Comparison of ENCODE assay signal across 1 cellular context in the genomic region with DNA sequence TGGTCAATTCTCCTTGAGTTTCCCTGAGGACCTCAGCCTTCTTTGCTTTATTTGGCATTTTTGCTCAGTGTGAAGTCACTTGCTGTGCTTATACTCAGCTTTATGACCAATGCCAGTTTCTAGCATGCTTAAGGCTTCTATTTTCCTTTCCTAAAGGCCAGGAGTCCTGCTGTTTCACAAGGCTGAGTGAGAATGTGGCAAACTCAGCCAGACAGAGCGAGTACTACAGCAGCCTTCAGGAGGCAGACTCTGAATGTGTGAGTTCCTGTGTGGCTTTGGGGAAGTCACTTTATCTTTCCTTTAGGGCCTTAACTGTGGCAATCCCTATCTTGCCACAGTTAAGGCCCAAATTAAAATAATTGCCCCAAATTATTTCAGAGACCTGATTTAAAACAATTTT.
TF ChIP-seq lines count a peak whose summit lies in the region.

No MANE protein-coding gene starts in this region.

TF ChIP-seq in HEK293, 187 proteins besides CTCF, POLR2A, EP300 and RAD21 (continued from another document):
- TF ChIP-seq REST (tag by site-specific recombination; IDR thresholded peaks at IDR 0.05), result no peak
- no peak for TF ChIP-seq ZNF214 (tag by site-specific recombination; IDR thresholded peaks at IDR 0.05; ENCODE audit: borderline replicate concordance)
- TF ChIP-seq ZSCAN30 (tag by site-specific recombination; IDR thresholded peaks at IDR 0.05), result 0 out of 2 replicates have a peak, but pooled peaks have one; percentile 52
- TF ChIP-seq, protein P1, sequence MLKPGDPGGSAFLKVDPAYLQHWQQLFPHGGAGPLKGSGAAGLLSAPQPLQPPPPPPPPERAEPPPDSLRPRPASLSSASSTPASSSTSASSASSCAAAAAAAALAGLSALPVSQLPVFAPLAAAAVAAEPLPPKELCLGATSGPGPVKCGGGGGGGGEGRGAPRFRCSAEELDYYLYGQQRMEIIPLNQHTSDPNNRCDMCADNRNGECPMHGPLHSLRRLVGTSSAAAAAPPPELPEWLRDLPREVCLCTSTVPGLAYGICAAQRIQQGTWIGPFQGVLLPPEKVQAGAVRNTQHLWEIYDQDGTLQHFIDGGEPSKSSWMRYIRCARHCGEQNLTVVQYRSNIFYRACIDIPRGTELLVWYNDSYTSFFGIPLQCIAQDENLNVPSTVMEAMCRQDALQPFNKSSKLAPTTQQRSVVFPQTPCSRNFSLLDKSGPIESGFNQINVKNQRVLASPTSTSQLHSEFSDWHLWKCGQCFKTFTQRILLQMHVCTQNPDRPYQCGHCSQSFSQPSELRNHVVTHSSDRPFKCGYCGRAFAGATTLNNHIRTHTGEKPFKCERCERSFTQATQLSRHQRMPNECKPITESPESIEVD (tag by site-specific recombination; IDR thresholded peaks at IDR 0.05), result peak; percentile 34
- TF ChIP-seq, protein P2, sequence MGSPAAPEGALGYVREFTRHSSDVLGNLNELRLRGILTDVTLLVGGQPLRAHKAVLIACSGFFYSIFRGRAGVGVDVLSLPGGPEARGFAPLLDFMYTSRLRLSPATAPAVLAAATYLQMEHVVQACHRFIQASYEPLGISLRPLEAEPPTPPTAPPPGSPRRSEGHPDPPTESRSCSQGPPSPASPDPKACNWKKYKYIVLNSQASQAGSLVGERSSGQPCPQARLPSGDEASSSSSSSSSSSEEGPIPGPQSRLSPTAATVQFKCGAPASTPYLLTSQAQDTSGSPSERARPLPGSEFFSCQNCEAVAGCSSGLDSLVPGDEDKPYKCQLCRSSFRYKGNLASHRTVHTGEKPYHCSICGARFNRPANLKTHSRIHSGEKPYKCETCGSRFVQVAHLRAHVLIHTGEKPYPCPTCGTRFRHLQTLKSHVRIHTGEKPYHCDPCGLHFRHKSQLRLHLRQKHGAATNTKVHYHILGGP (tag by site-specific recombination; IDR thresholded peaks at IDR 0.05), result peak; percentile 67
- TF ChIP-seq ZNF10 (tag by site-specific recombination; IDR thresholded peaks at IDR 0.05), result no peak
- TF ChIP-seq, protein P3, sequence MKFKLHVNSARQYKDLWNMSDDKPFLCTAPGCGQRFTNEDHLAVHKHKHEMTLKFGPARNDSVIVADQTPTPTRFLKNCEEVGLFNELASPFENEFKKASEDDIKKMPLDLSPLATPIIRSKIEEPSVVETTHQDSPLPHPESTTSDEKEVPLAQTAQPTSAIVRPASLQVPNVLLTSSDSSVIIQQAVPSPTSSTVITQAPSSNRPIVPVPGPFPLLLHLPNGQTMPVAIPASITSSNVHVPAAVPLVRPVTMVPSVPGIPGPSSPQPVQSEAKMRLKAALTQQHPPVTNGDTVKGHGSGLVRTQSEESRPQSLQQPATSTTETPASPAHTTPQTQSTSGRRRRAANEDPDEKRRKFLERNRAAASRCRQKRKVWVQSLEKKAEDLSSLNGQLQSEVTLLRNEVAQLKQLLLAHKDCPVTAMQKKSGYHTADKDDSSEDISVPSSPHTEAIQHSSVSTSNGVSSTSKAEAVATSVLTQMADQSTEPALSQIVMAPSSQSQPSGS (tag by site-specific recombination; IDR thresholded peaks at IDR 0.05; ENCODE audit: low read depth), result no peak
- peak; percentile 60 for TF ChIP-seq ZIC2 (tag by site-specific recombination; IDR thresholded peaks at IDR 0.05)
- TF ChIP-seq ZNF292 (tag by site-specific recombination; IDR thresholded peaks at IDR 0.05; ENCODE audit: borderline replicate concordance, low read depth), result no peak
- TF ChIP-seq WT1 (tag by site-specific recombination; IDR thresholded peaks at IDR 0.05), result no peak
